In genomic region chr10:133379801-133380666, GRCh38 we compare ENCODE assay signal across 7 cellular contexts. TPM values are rescaled to one million over a fixed set of nuclear protein-coding genes. Genes with fewer than 3 reads are reported as not detected.
DNase-seq lines count a peak whose midpoint lies in the region; ATAC-seq and TF ChIP-seq lines count a peak whose summit lies in the region.
"Had no signal": no experiment of that assay in that cellular context is flagged by ENCODE, and none has a peak within 500 bp of the region (broad histone marks: within the 10 kb centered on the region; RNA-seq: fewer than 3 reads in every experiment).

No MANE protein-coding gene starts in this region.

- CTCF ChIA-PET in activated CD8-positive, alpha-beta T cell treated with anti-CD3 and anti-CD28 coated beads for 36 hours (lab: Charles Lee) = interaction anchor here (1.0 to 3.1 kb wide), 2 partner anchors 11 to 51 kb away, joined by 3 to 10 read pairs; no protein-coding TSS in a partner anchor

- no peaks in the 10 kb centered on the region for H3K27me3 ChIP-seq in CD4-positive, CD25-positive, alpha-beta regulatory T cell (ENCODE audit: control insufficient read depth, insufficient read depth, low read length)

- peak overlapping the region; percentile 51 for H3K27ac ChIP-seq in CD4-positive, CD25-positive, alpha-beta regulatory T cell (ENCODE audit: insufficient read depth, low read length, poor library complexity, severe bottlenecking)

- peak overlapping the region; percentile 72 to 89 (median 80) for H3K4me3 Mint-ChIP-seq in CD4-positive, CD25-positive, alpha-beta regulatory T cell
- H3K4me3 Mint-ChIP-seq in activated CD8-positive, alpha-beta T cell treated with anti-CD3 and anti-CD28 coated beads for 36 hours = peak overlapping the region; percentile 60
- peak overlapping the region; percentile 88 for H3K4me3 Mint-ChIP-seq in memory B cell

- H3K27me3 Mint-ChIP-seq in CD4-positive, CD25-positive, alpha-beta regulatory T cell = peaks cover 6% of the 10 kb centered on the region
- H3K27me3 Mint-ChIP-seq in activated CD8-positive, alpha-beta T cell treated with anti-CD3 and anti-CD28 coated beads for 36 hours = no peaks in the 10 kb centered on the region
- H3K27me3 Mint-ChIP-seq in memory B cell = no peaks in the 10 kb centered on the region

- DNase-seq in CD4-positive, CD25-positive, alpha-beta regulatory T cell = peak in 1 of 3 donors; percentile 2
- no peak for DNase-seq in activated CD8-positive, alpha-beta T cell treated with anti-CD3 and anti-CD28 coated beads for 36 hours
- DNase-seq in memory B cell (ENCODE audit: low spot score in 2 of 2) (no peak), NCI-H2171 treated with DMSO at 0.1 percent for 48 hours (lab: John Stamatoyannopoulos, UW) (no peak), DMS53 treated with DMSO at 0.1 percent for 48 hours (lab: John Stamatoyannopoulos, UW; ENCODE audit: unreplicated experiment) (no peak), NCI-H524 treated with DMSO at 0.1 percent for 48 hours (lab: John Stamatoyannopoulos, UW) (no peak)

- H3K4me1 ChIP-seq in CD4-positive, CD25-positive, alpha-beta regulatory T cell (ENCODE audit: control insufficient read depth, insufficient read depth, low read length, poor library complexity, severe bottlenecking) = peaks cover 14% of the 10 kb centered on the region

- POLR2A ChIA-PET in activated CD8-positive, alpha-beta T cell treated with anti-CD3 and anti-CD28 coated beads for 36 hours (lab: Charles Lee) = interaction anchor here (0.7 to 3.1 kb wide), 2 partner anchors 10 kb away, joined by 3 to 14 read pairs; no protein-coding TSS in a partner anchor

- peaks cover 5% of the 10 kb centered on the region for H3K36me3 Mint-ChIP-seq in CD4-positive, CD25-positive, alpha-beta regulatory T cell
- H3K36me3 Mint-ChIP-seq in activated CD8-positive, alpha-beta T cell treated with anti-CD3 and anti-CD28 coated beads for 36 hours (ENCODE audit: low read depth) = no peaks in the 10 kb centered on the region
- H3K36me3 Mint-ChIP-seq in memory B cell = no peaks in the 10 kb centered on the region

- TF ChIP-seq CTCF in activated CD8-positive, alpha-beta T cell treated with anti-CD3 and anti-CD28 coated beads for 36 hours (IDR thresholded peaks at IDR 0.05) = no peak

- ATAC-seq in CD4-positive, CD25-positive, alpha-beta regulatory T cell (ENCODE audit: low read depth in 2 of 2) = no peak
- ATAC-seq in activated CD8-positive, alpha-beta T cell treated with anti-CD3 and anti-CD28 coated beads for 36 hours = no peak
- no peak for ATAC-seq in memory B cell (ENCODE audit: low read depth)

- peaks cover 0 to 2% (median 0%) of the 10 kb centered on the region in 7 donors for H3K9me3 Mint-ChIP-seq in CD4-positive, CD25-positive, alpha-beta regulatory T cell
- H3K9me3 Mint-ChIP-seq in activated CD8-positive, alpha-beta T cell treated with anti-CD3 and anti-CD28 coated beads for 36 hours = no peaks in the 10 kb centered on the region
- no peaks in the 10 kb centered on the region for H3K9me3 Mint-ChIP-seq in memory B cell

- no peaks in the 10 kb centered on the region for H3K36me3 ChIP-seq in CD4-positive, CD25-positive, alpha-beta regulatory T cell (ENCODE audit: control insufficient read depth, insufficient read depth, low read length)

- H3K27ac Mint-ChIP-seq in CD4-positive, CD25-positive, alpha-beta regulatory T cell = peak overlapping the region in 2 of 3 donors; percentile 23 to 36
- no peak overlapping the region for H3K27ac Mint-ChIP-seq in activated CD8-positive, alpha-beta T cell treated with anti-CD3 and anti-CD28 coated beads for 36 hours
- H3K27ac Mint-ChIP-seq in memory B cell = peak overlapping the region; percentile 65

- H3K4me1 Mint-ChIP-seq in CD4-positive, CD25-positive, alpha-beta regulatory T cell = peaks cover 0 to 15% (median 9%) of the 10 kb centered on the region in 4 donors
- H3K4me1 Mint-ChIP-seq in activated CD8-positive, alpha-beta T cell treated with anti-CD3 and anti-CD28 coated beads for 36 hours (ENCODE audit: low read depth) = peaks cover 4% of the 10 kb centered on the region
- H3K4me1 Mint-ChIP-seq in memory B cell = peaks cover 17% of the 10 kb centered on the region

- intact Hi-C loops in activated CD8-positive, alpha-beta T cell treated with anti-CD3 and anti-CD28 coated beads for 36 hours (cut with micrococcal nuclease) = no loop called here

- no peak overlapping the region for H3K4me3 ChIP-seq in CD4-positive, CD25-positive, alpha-beta regulatory T cell (ENCODE audit: low read depth, low read length)

- H3K9me3 ChIP-seq in CD4-positive, CD25-positive, alpha-beta regulatory T cell (ENCODE audit: control insufficient read depth in 2 of 2, low read length in 2 of 2) = no peaks in the 10 kb centered on the region

RNA-seq across cellular contexts. Expression of gene PAOX, which starts 1.0 kb away (rescaled TPM):
- total RNA-seq in CD4-positive, CD25-positive, alpha-beta regulatory T cell = 6.7 TPM
- 10 to 100 TPM; 10.1 to 14.3 (median 11.2) TPM for polyA plus RNA-seq in CD4-positive, CD25-positive, alpha-beta regulatory T cell
- total RNA-seq in activated CD8-positive, alpha-beta T cell treated with anti-CD3 and anti-CD28 coated beads for 36 hours = 1 to 10 TPM; 4.2 to 4.6 TPM

RNA-seq across cellular contexts. Expression of gene ECHS1, which starts 6.9 kb away (rescaled TPM):
- total RNA-seq in CD4-positive, CD25-positive, alpha-beta regulatory T cell = 16.9 TPM
- 10 to 100 TPM; 76.3 to 91.7 (median 88.9) TPM for polyA plus RNA-seq in CD4-positive, CD25-positive, alpha-beta regulatory T cell
- total RNA-seq in activated CD8-positive, alpha-beta T cell treated with anti-CD3 and anti-CD28 coated beads for 36 hours = 10 to 100 TPM; 50.7 to 51.4 TPM

RNA-seq across cellular contexts. Expression of gene MTG1, which starts 13.9 kb away (rescaled TPM):
- total RNA-seq in CD4-positive, CD25-positive, alpha-beta regulatory T cell = 60.8 TPM
- polyA plus RNA-seq in CD4-positive, CD25-positive, alpha-beta regulatory T cell = 10 to 100 TPM; 36.7 to 46.7 (median 37.2) TPM
- 10 to 100 TPM; 45.7 to 48.9 TPM for total RNA-seq in activated CD8-positive, alpha-beta T cell treated with anti-CD3 and anti-CD28 coated beads for 36 hours

RNA-seq across cellular contexts. Expression of gene FUOM, which starts 22.2 kb away (rescaled TPM):
- 7.1 TPM for total RNA-seq in CD4-positive, CD25-positive, alpha-beta regulatory T cell
- polyA plus RNA-seq in CD4-positive, CD25-positive, alpha-beta regulatory T cell = 10 to 100 TPM; 12.3 to 21.9 (median 17.9) TPM
- 10 to 100 TPM; 32.2 to 33.7 TPM for total RNA-seq in activated CD8-positive, alpha-beta T cell treated with anti-CD3 and anti-CD28 coated beads for 36 hours

RNA-seq across cellular contexts. Expression of gene PRAP1, which starts 32.9 kb away (rescaled TPM):
- not detected for total RNA-seq in CD4-positive, CD25-positive, alpha-beta regulatory T cell
- not detected for polyA plus RNA-seq in CD4-positive, CD25-positive, alpha-beta regulatory T cell
- total RNA-seq in activated CD8-positive, alpha-beta T cell treated with anti-CD3 and anti-CD28 coated beads for 36 hours = not detected
- total RNA-seq: pulmonary artery endothelial cell had no signal
